Comparison of ENCODE assay signal across 16 cellular contexts in genomic region chr4:3851211-3851610, GRCh38.
DNase-seq lines count a peak whose midpoint lies in the region; ATAC-seq and TF ChIP-seq lines count a peak whose summit lies in the region.
"Had no signal": no experiment of that assay in that cellular context is flagged by ENCODE, and none has a peak within 500 bp of the region (broad histone marks: within the 10 kb centered on the region; RNA-seq: fewer than 3 reads in every experiment).

No MANE protein-coding gene starts in this region.

- ATAC-seq in RWPE2 (ENCODE audit: low read depth) (peak; percentile 58; the same call in 2 of the 3 replicates), GM21737 (IDR thresholded peaks at IDR 0.05; ENCODE audit: unreplicated experiment) (no peak)
- no peak for ATAC-seq in activated naive CD4-positive, alpha-beta T cell treated with anti-CD3 and anti-CD28 coated beads, Interleukin-2, amount 50 U/mL, for 72 hours
- ATAC-seq in stimulated activated naive CD8-positive, alpha-beta T cell treated with anti-CD3 and anti-CD28 coated beads, Interleukin-15, Interleukin-2, amounts not matched to agents 100 U/mL and 50 U/mL, for 24 hours = no peak
- ATAC-seq: body of pancreas; gastroesophageal sphincter; stimulated activated memory B cell treated with anti-CD40 and anti-IgM and Interleukin-4, amounts not matched to agents 10 μg/mL and 1 μg/mL and 100 μg/mL, for 72 hours had no signal

- H3K36me3 ChIP-seq in HAP-1 (replicated peaks) (no peaks in the 10 kb centered on the region), RWPE2 (ENCODE audit: low read depth) (no peaks in the 10 kb centered on the region)
- H3K36me3 ChIP-seq: gastroesophageal sphincter, upper lobe of left lung had no signal

- peaks cover 17% of the 10 kb centered on the region for H3K36me3 Mint-ChIP-seq in glutamatergic neuron (ENCODE audit: unreplicated experiment)
- no peaks in the 10 kb centered on the region for H3K36me3 Mint-ChIP-seq in activated T-helper 1 cell treated with anti-CD3 and anti-CD28 coated beads, Interleukin-12 subunit alpha, Interleukin-12 subunit beta, Interleukin-2, Interleukin-4 antibody, amounts not matched to agents 30 ng/mL and 10 ng/mL and 1 ng/mL, durations not matched to agents 14 hours and 24 hours and 36 hours (ENCODE audit: low read depth)
- no peaks in the 10 kb centered on the region for H3K36me3 Mint-ChIP-seq in activated naive CD4-positive, alpha-beta T cell treated with anti-CD3 and anti-CD28 coated beads, Interleukin-2, amount 50 U/mL, for 72 hours
- H3K36me3 Mint-ChIP-seq: stimulated activated memory B cell treated with anti-CD40 and anti-IgM and Interleukin-4, amounts not matched to agents 10 μg/mL and 1 μg/mL and 100 μg/mL, for 72 hours had no signal

- H3K4me1 ChIP-seq in HAP-1 (no peaks in the 10 kb centered on the region), RWPE2 (ENCODE audit: insufficient read depth, poor library complexity, severe bottlenecking) (no peaks in the 10 kb centered on the region)
- H3K4me1 ChIP-seq: body of pancreas, gastroesophageal sphincter, upper lobe of left lung had no signal

- H3K27me3 ChIP-seq in HAP-1 (ENCODE audit: low read depth) = peaks cover 19% of the 10 kb centered on the region
- peaks cover 31% of the 10 kb centered on the region for H3K27me3 ChIP-seq in RWPE2 (ENCODE audit: insufficient read depth, poor library complexity, severe bottlenecking)

- peaks cover 7% of the 10 kb centered on the region for H3K4me1 Mint-ChIP-seq in glutamatergic neuron (ENCODE audit: low read depth, unreplicated experiment)
- no peaks in the 10 kb centered on the region for H3K4me1 Mint-ChIP-seq in activated T-helper 1 cell treated with anti-CD3 and anti-CD28 coated beads, Interleukin-12 subunit alpha, Interleukin-12 subunit beta, Interleukin-2, Interleukin-4 antibody, amounts not matched to agents 30 ng/mL and 10 ng/mL and 1 ng/mL, durations not matched to agents 14 hours and 24 hours and 36 hours (ENCODE audit: low read depth)
- H3K4me1 Mint-ChIP-seq: stimulated activated memory B cell treated with anti-CD40 and anti-IgM and Interleukin-4, amounts not matched to agents 10 μg/mL and 1 μg/mL and 100 μg/mL, for 72 hours had no signal

- DNase-seq in DMS79 (lab: John Stamatoyannopoulos, UW) (peak; percentile 45), HAP-1 (ENCODE audit: low spot score in 2 of 2) (peak; percentile 14 to 42), RWPE2 (ENCODE audit: low spot score) (no peak), glutamatergic neuron (peak; percentile 50)
- DNase-seq in activated T-helper 1 cell treated with anti-CD3 and anti-CD28 coated beads, Interleukin-12 subunit alpha, Interleukin-12 subunit beta, Interleukin-2, Interleukin-4 antibody, amounts not matched to agents 30 ng/mL and 10 ng/mL and 1 ng/mL, durations not matched to agents 14 hours and 24 hours and 36 hours (ENCODE audit: low spot score) = no peak
- no peak for DNase-seq in activated naive CD4-positive, alpha-beta T cell treated with anti-CD3 and anti-CD28 coated beads, Interleukin-2, amount 50 U/mL, for 72 hours (ENCODE audit: low spot score in 2 of 2)
- no peak for DNase-seq in stimulated activated naive CD8-positive, alpha-beta T cell treated with anti-CD3 and anti-CD28 coated beads, Interleukin-15, Interleukin-2, amounts not matched to agents 100 U/mL and 50 U/mL, for 24 hours
- DNase-seq: effector CD4-positive, alpha-beta T cell; NCI-H2227 treated with DMSO at 0.1 percent for 48 hours; nucleus accumbens; stimulated activated CD4-positive, alpha-beta T cell treated with anti-CD3 and anti-CD28 coated beads, Interleukin-4, amount 100 ng/mL, for 4 hours; upper lobe of left lung had no signal

- peaks cover 11% of the 10 kb centered on the region for H3K9me3 Mint-ChIP-seq in glutamatergic neuron (ENCODE audit: unreplicated experiment)
- H3K9me3 Mint-ChIP-seq in activated T-helper 1 cell treated with anti-CD3 and anti-CD28 coated beads, Interleukin-12 subunit alpha, Interleukin-12 subunit beta, Interleukin-2, Interleukin-4 antibody, amounts not matched to agents 30 ng/mL and 10 ng/mL and 1 ng/mL, durations not matched to agents 14 hours and 24 hours and 36 hours = no peaks in the 10 kb centered on the region
- peaks cover 10 to 13% of the 10 kb centered on the region in 2 donors for H3K9me3 Mint-ChIP-seq in activated naive CD4-positive, alpha-beta T cell treated with anti-CD3 and anti-CD28 coated beads, Interleukin-2, amount 50 U/mL, for 72 hours

- H3K27ac Mint-ChIP-seq in glutamatergic neuron (ENCODE audit: unreplicated experiment) = no peak overlapping the region
- H3K27ac Mint-ChIP-seq in activated T-helper 1 cell treated with anti-CD3 and anti-CD28 coated beads, Interleukin-12 subunit alpha, Interleukin-12 subunit beta, Interleukin-2, Interleukin-4 antibody, amounts not matched to agents 30 ng/mL and 10 ng/mL and 1 ng/mL, durations not matched to agents 14 hours and 24 hours and 36 hours = no peak overlapping the region
- no peak overlapping the region for H3K27ac Mint-ChIP-seq in activated naive CD4-positive, alpha-beta T cell treated with anti-CD3 and anti-CD28 coated beads, Interleukin-2, amount 50 U/mL, for 72 hours
- H3K27ac Mint-ChIP-seq: stimulated activated memory B cell treated with anti-CD40 and anti-IgM and Interleukin-4, amounts not matched to agents 10 μg/mL and 1 μg/mL and 100 μg/mL, for 72 hours had no signal

- H3K27me3 Mint-ChIP-seq in glutamatergic neuron (ENCODE audit: unreplicated experiment) = peaks cover 11% of the 10 kb centered on the region
- peaks cover 2% of the 10 kb centered on the region for H3K27me3 Mint-ChIP-seq in activated T-helper 1 cell treated with anti-CD3 and anti-CD28 coated beads, Interleukin-12 subunit alpha, Interleukin-12 subunit beta, Interleukin-2, Interleukin-4 antibody, amounts not matched to agents 30 ng/mL and 10 ng/mL and 1 ng/mL, durations not matched to agents 14 hours and 24 hours and 36 hours (ENCODE audit: insufficient read depth)

- H3K4me3 ChIP-seq in HAP-1 = no peak overlapping the region
- H3K4me3 ChIP-seq in RWPE2 (ENCODE audit: severe bottlenecking) = no peak overlapping the region
- H3K4me3 ChIP-seq: body of pancreas, gastroesophageal sphincter, upper lobe of left lung had no signal

- H3K9me3 ChIP-seq in HAP-1 = no peaks in the 10 kb centered on the region
- no peaks in the 10 kb centered on the region for H3K9me3 ChIP-seq in RWPE2 (ENCODE audit: severe bottlenecking)

- intact Hi-C loops in activated T-helper 1 cell treated with anti-CD3 and anti-CD28 coated beads, Interleukin-12 subunit alpha, Interleukin-12 subunit beta, Interleukin-2, Interleukin-4 antibody, amounts not matched to agents 30 ng/mL and 10 ng/mL and 1 ng/mL, durations not matched to agents 14 hours and 24 hours and 36 hours (cut with micrococcal nuclease) = no loop called here

- in situ Hi-C loops in HAP-1 (cut with MboI; ENCODE audit: low sequenced_read_pairs) = no loop called here

- H3K27ac ChIP-seq in RWPE2 (ENCODE audit: poor library complexity, severe bottlenecking) = no peak overlapping the region
- H3K27ac ChIP-seq: body of pancreas, gastroesophageal sphincter, upper lobe of left lung had no signal

- TF ChIP-seq CTCF in RWPE2 (IDR thresholded peaks at IDR 0.05; ENCODE audit: poor library complexity, severe bottlenecking) (no peak), glutamatergic neuron (IDR thresholded peaks at IDR 0.05; ENCODE audit: partially characterized antibody, unreplicated experiment) (no peak)

- H3K4me3 Mint-ChIP-seq in glutamatergic neuron (ENCODE audit: unreplicated experiment) = no peak overlapping the region
- H3K4me3 Mint-ChIP-seq in activated T-helper 1 cell treated with anti-CD3 and anti-CD28 coated beads, Interleukin-12 subunit alpha, Interleukin-12 subunit beta, Interleukin-2, Interleukin-4 antibody, amounts not matched to agents 30 ng/mL and 10 ng/mL and 1 ng/mL, durations not matched to agents 14 hours and 24 hours and 36 hours = no peak overlapping the region
- H3K4me3 Mint-ChIP-seq: stimulated activated memory B cell treated with anti-CD40 and anti-IgM and Interleukin-4, amounts not matched to agents 10 μg/mL and 1 μg/mL and 100 μg/mL, for 72 hours had no signal

Comparison
In these comparisons a context has a peak if more than half of its experiments do, and no peak if none do; other contexts are left out.
1. DNase-seq: peak in DMS79 (single experiment), HAP-1 (2 of 2) and glutamatergic neuron (single experiment); none in RWPE2 (single experiment), activated T-helper 1 cell treated with anti-CD3 and anti-CD28 coated beads, Interleukin-12 subunit alpha, Interleukin-12 subunit beta, Interleukin-2, Interleukin-4 antibody, amounts not matched to agents 30 ng/mL and 10 ng/mL and 1 ng/mL, durations not matched to agents 14 hours and 24 hours and 36 hours (single experiment), activated naive CD4-positive, alpha-beta T cell treated with anti-CD3 and anti-CD28 coated beads, Interleukin-2, amount 50 U/mL, for 72 hours (0 of 2) and stimulated activated naive CD8-positive, alpha-beta T cell treated with anti-CD3 and anti-CD28 coated beads, Interleukin-15, Interleukin-2, amounts not matched to agents 100 U/mL and 50 U/mL, for 24 hours (single experiment).